24 cellular contexts compared by ENCODE assay signal in the genomic region with DNA sequence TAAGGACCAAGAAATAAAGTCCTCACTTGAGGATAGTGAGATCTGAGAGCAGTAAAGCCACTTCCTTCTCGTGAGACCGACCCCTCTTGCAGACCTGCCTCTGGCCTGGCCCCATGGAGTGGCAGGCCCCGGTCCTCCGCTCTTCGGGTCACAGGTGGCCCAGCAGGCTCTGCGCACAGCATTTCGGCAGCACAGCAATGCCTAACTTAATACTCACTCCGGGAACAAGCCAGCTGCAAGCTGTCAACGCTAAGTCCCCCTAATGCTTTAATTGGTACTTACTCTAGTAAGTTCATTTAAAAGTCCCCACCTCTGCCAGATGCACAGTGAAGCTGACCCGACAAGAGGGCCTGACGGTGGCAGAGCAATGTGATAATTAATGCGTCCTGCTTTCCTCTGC.
DNase-seq lines count a peak whose midpoint lies in the region; TF ChIP-seq lines count a peak whose summit lies in the region.
"Had no signal": no experiment of that assay in that cellular context is flagged by ENCODE, and none has a peak within 500 bp of the region (broad histone marks: within the 10 kb centered on the region; RNA-seq: fewer than 3 reads in every experiment).

No MANE protein-coding gene starts in this region.

- no peak overlapping the region for H3K4me2 ChIP-seq in osteoblast (ENCODE audit: insufficient read depth, low read length)
- H3K4me2 ChIP-seq: hepatocyte had no signal

- intact Hi-C loops in colonic mucosa (cut with DNase I) = no loop called here
- intact Hi-C loops in MCF 10A (cut with micrococcal nuclease) = no loop called here

- DNase-seq in activated CD4-positive, alpha-beta T cell treated with anti-CD3 and anti-CD28 coated beads, Interleukin-2, amount 10 ng/mL, durations not matched to agents 7 days and 5 days = no peak
- no peak for DNase-seq in activated CD4-positive, alpha-beta T cell treated with anti-CD3 and anti-CD28 coated beads for 1 hour
- DNase-seq in NCI-H524 (lab: John Stamatoyannopoulos, UW) (peak; percentile 77 to 91), colonic mucosa (peak; percentile 7), osteoblast (ENCODE audit: insufficient read length, low spot score, missing footprints) (peak; percentile 55), NCI-H2081 (lab: John Stamatoyannopoulos, UW) (no peak), NCI-H226 (no peak), MCF 10A (ENCODE audit: unreplicated experiment) (no peak)
- DNase-seq: activated CD4-positive, alpha-beta T cell treated with anti-CD3 and anti-CD28 coated beads, Interleukin-2, amount 50 U/mL, for 1 hour; CD4-positive, CD25-positive, alpha-beta regulatory T cell; cortex of kidney; esophagus squamous epithelium; gastrocnemius medialis; KBM-7; MM.1S; NCI-H1417; NCI-H2029 treated with DMSO at 0.1 percent for 48 hours; NCI-H345; nucleus accumbens; OCI-M1; stimulated activated naive CD8-positive, alpha-beta T cell treated with anti-CD3 and anti-CD28 coated beads, Interleukin-15, amount 100 ng/mL, for 72 hours; uterus had no signal

- H3K9me3 ChIP-seq in colonic mucosa = no peaks in the 10 kb centered on the region
- H3K9me3 ChIP-seq in osteoblast (ENCODE audit: low read depth, low read length) = no peaks in the 10 kb centered on the region
- H3K9me3 ChIP-seq: esophagus squamous epithelium, gastrocnemius medialis, uterus had no signal

- H3K27ac ChIP-seq in colonic mucosa (no peak overlapping the region), osteoblast (ENCODE audit: low read depth, low read length) (no peak overlapping the region)
- H3K27ac ChIP-seq: esophagus squamous epithelium, hepatocyte, uterus had no signal

- H3K27me3 Mint-ChIP-seq in activated CD4-positive, alpha-beta T cell treated with anti-CD3 and anti-CD28 coated beads, Interleukin-2, amount 10 ng/mL, durations not matched to agents 7 days and 5 days = peaks cover 2% of the 10 kb centered on the region
- H3K27me3 Mint-ChIP-seq in MCF 10A (ENCODE audit: insufficient read depth, unreplicated experiment) = no peaks in the 10 kb centered on the region
- H3K27me3 Mint-ChIP-seq: CD4-positive, CD25-positive, alpha-beta regulatory T cell; stimulated activated naive CD8-positive, alpha-beta T cell treated with anti-CD3 and anti-CD28 coated beads, Interleukin-15, amount 100 ng/mL, for 72 hours had no signal

- H4K20me1 ChIP-seq in osteoblast (ENCODE audit: insufficient read depth, low read length) = no peaks in the 10 kb centered on the region

- no peaks in the 10 kb centered on the region for H3K9me3 Mint-ChIP-seq in activated CD4-positive, alpha-beta T cell treated with anti-CD3 and anti-CD28 coated beads, Interleukin-2, amount 10 ng/mL, durations not matched to agents 7 days and 5 days
- H3K9me3 Mint-ChIP-seq in MCF 10A (ENCODE audit: unreplicated experiment) = peaks cover 43% of the 10 kb centered on the region
- H3K9me3 Mint-ChIP-seq: activated naive CD4-positive, alpha-beta T cell treated with anti-CD3 and anti-CD28 coated beads, Interleukin-2, amount 50 U/mL, for 24 hours had no signal

- H3K36me3 ChIP-seq in colonic mucosa (no peaks in the 10 kb centered on the region), osteoblast (ENCODE audit: insufficient read depth, low read length) (no peaks in the 10 kb centered on the region)
- H3K36me3 ChIP-seq: esophagus squamous epithelium, gastrocnemius medialis, uterus had no signal

- no TSS peak for BruUV-seq in MCF 10A (replicated peaks; lab: Mats Ljungman, UMichigan)

- TF ChIP-seq CTCF in colonic mucosa (IDR thresholded peaks at IDR 0.05) (no peak), osteoblast (IDR thresholded peaks at IDR 0.05; ENCODE audit: extremely low read depth, low read depth, low read length) (no peak), MCF 10A (IDR thresholded peaks at IDR 0.05; ENCODE audit: unreplicated experiment) (no peak)

- H3K4me3 Mint-ChIP-seq in activated CD4-positive, alpha-beta T cell treated with anti-CD3 and anti-CD28 coated beads, Interleukin-2, amount 10 ng/mL, durations not matched to agents 7 days and 5 days = peak overlapping the region; percentile 30
- no peak overlapping the region for H3K4me3 Mint-ChIP-seq in MCF 10A (ENCODE audit: unreplicated experiment)
- H3K4me3 Mint-ChIP-seq: activated naive CD4-positive, alpha-beta T cell treated with anti-CD3 and anti-CD28 coated beads, Interleukin-2, amount 50 U/mL, for 24 hours had no signal

- H3K27me3 ChIP-seq in colonic mucosa = no peaks in the 10 kb centered on the region
- no peaks in the 10 kb centered on the region for H3K27me3 ChIP-seq in osteoblast (ENCODE audit: insufficient read depth, low read length)
- H3K27me3 ChIP-seq: hepatocyte, uterus had no signal

- H3K4me3 ChIP-seq in colonic mucosa (no peak overlapping the region), osteoblast (ENCODE audit: insufficient read depth, low read length) (no peak overlapping the region)
- H3K4me3 ChIP-seq: gastrocnemius medialis, hepatocyte, uterus had no signal

- no peak overlapping the region for H3K9ac ChIP-seq in colonic mucosa (ENCODE audit: low read depth in 2 of 2, low read length in 2 of 2)

- H3K4me1 Mint-ChIP-seq in activated CD4-positive, alpha-beta T cell treated with anti-CD3 and anti-CD28 coated beads, Interleukin-2, amount 10 ng/mL, durations not matched to agents 7 days and 5 days = no peaks in the 10 kb centered on the region
- no peaks in the 10 kb centered on the region for H3K4me1 Mint-ChIP-seq in MCF 10A (ENCODE audit: insufficient read depth, unreplicated experiment)
- H3K4me1 Mint-ChIP-seq: activated naive CD4-positive, alpha-beta T cell treated with anti-CD3 and anti-CD28 coated beads, Interleukin-2, amount 50 U/mL, for 24 hours; CD4-positive, CD25-positive, alpha-beta regulatory T cell; stimulated activated naive CD8-positive, alpha-beta T cell treated with anti-CD3 and anti-CD28 coated beads, Interleukin-15, amount 100 ng/mL, for 72 hours had no signal

- CTCF ChIA-PET in activated CD4-positive, alpha-beta T cell treated with anti-CD3 and anti-CD28 coated beads, Interleukin-2, amount 10 ng/mL, durations not matched to agents 7 days and 5 days (lab: Charles Lee) = no interaction called here
- CTCF ChIA-PET in MCF 10A (lab: Yijun Ruan, JAX) = no interaction called here

- no peak overlapping the region for H3K27ac Mint-ChIP-seq in activated CD4-positive, alpha-beta T cell treated with anti-CD3 and anti-CD28 coated beads, Interleukin-2, amount 10 ng/mL, durations not matched to agents 7 days and 5 days
- no peak overlapping the region for H3K27ac Mint-ChIP-seq in MCF 10A (ENCODE audit: low read depth, unreplicated experiment)
- H3K27ac Mint-ChIP-seq: activated naive CD4-positive, alpha-beta T cell treated with anti-CD3 and anti-CD28 coated beads, Interleukin-2, amount 50 U/mL, for 24 hours; CD4-positive, CD25-positive, alpha-beta regulatory T cell had no signal

- no peaks in the 10 kb centered on the region for H3K79me2 ChIP-seq in osteoblast (ENCODE audit: insufficient read depth, low read length)
- H3K79me2 ChIP-seq: hepatocyte had no signal

- no peak overlapping the region for H2AFZ ChIP-seq in osteoblast (ENCODE audit: low read length)
- H2AFZ ChIP-seq: hepatocyte had no signal

- H3K36me3 Mint-ChIP-seq in activated CD4-positive, alpha-beta T cell treated with anti-CD3 and anti-CD28 coated beads, Interleukin-2, amount 10 ng/mL, durations not matched to agents 7 days and 5 days (ENCODE audit: low read depth) = no peaks in the 10 kb centered on the region
- H3K36me3 Mint-ChIP-seq in MCF 10A (ENCODE audit: insufficient read depth, unreplicated experiment) = no peaks in the 10 kb centered on the region
- H3K36me3 Mint-ChIP-seq: CD4-positive, CD25-positive, alpha-beta regulatory T cell had no signal

- H3K4me1 ChIP-seq in colonic mucosa (no peaks in the 10 kb centered on the region), osteoblast (ENCODE audit: insufficient read depth, low read length) (no peaks in the 10 kb centered on the region)
- H3K4me1 ChIP-seq: esophagus squamous epithelium, gastrocnemius medialis, uterus had no signal

- POLR2A ChIA-PET in activated CD4-positive, alpha-beta T cell treated with anti-CD3 and anti-CD28 coated beads, Interleukin-2, amount 10 ng/mL, durations not matched to agents 7 days and 5 days (lab: Charles Lee) = no interaction called here
- POLR2A ChIA-PET in MCF 10A (lab: Yijun Ruan, JAX) = no interaction called here

Comparison
In these comparisons a context has a peak if more than half of its experiments do, and no peak if none do; other contexts are left out.
1. DNase-seq: peak in NCI-H524 (2 of 2), colonic mucosa (single experiment) and osteoblast (single experiment); none in activated CD4-positive, alpha-beta T cell treated with anti-CD3 and anti-CD28 coated beads, Interleukin-2, amount 10 ng/mL, durations not matched to agents 7 days and 5 days (single experiment), activated CD4-positive, alpha-beta T cell treated with anti-CD3 and anti-CD28 coated beads for 1 hour (single experiment), NCI-H2081 (0 of 2), NCI-H226 (single experiment) and MCF 10A (single experiment).